Comparison of ENCODE assay signal across 1 cellular context in the genomic region with DNA sequence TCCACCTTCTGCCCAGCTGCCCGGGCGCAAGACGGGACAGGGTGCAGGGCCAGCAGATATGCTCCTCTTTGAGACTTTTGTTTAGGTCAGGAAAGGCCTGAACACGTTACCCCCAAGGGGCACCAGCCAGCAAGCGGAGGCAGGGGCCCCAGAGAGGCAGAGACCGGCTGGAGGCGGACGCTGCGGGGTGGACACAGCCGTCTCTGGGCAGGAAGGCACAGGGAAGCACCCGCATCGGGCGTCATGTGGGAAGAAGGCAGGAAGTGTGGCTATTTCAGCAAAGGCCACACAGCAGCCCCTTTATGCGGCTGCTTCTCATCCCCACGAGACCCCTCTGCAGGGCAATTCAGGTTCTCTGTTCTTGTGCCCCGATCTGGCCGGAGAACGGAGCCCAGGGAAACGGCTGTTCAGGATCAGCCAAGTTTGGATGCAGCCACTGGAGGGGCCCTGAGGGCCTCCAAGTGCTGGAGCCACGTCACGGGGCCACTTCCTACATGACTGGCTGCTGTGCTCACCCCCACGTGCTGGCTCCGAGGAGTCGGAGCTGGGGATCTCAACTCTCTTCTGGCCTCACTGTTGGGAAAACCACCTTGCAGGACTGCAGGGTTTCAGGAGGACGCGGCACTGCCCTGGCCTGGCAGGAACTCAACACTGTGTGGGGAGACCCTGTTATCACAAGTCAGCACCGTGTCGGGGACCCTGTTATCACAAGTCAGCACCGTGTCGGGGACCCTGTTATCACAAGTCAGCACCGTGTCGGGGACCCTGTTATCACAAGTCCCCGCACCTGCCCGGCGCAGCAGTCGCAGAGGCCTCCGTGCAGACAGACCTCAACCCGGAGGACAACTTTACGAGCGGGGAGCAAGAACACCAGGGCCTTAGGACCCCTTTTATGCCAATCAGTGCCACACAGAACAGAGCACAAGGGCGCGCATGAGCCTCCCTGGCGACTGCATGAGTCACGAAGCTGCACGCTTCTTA.
TF ChIP-seq lines count a peak whose summit lies in the region.

No MANE protein-coding gene starts in this region.

TF ChIP-seq in K562, 482 proteins besides CTCF, POLR2A, EP300 and RAD21 (continued from another document and continues in another):
- peak; percentile 47; the same call in 1 of the 2 replicates for TF ChIP-seq VEZF1 (CRISPR knock-in tag; IDR thresholded peaks at IDR 0.05)
- TF ChIP-seq, protein P1, sequence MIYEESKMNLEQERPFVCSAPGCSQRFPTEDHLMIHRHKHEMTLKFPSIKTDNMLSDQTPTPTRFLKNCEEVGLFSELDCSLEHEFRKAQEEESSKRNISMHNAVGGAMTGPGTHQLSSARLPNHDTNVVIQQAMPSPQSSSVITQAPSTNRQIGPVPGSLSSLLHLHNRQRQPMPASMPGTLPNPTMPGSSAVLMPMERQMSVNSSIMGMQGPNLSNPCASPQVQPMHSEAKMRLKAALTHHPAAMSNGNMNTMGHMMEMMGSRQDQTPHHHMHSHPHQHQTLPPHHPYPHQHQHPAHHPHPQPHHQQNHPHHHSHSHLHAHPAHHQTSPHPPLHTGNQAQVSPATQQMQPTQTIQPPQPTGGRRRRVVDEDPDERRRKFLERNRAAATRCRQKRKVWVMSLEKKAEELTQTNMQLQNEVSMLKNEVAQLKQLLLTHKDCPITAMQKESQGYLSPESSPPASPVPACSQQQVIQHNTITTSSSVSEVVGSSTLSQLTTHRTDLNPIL (CRISPR knock-in tag; IDR thresholded peaks at IDR 0.05): no peak
- no peak for TF ChIP-seq COPS2 (conservative IDR thresholded peaks at IDR 0.05)
- no peak for TF ChIP-seq MCM3 (IDR thresholded peaks at IDR 0.05)
- TF ChIP-seq NEUROD1 (IDR thresholded peaks at IDR 0.05; ENCODE audit: borderline replicate concordance, low read depth, low read length, partially characterized antibody): no peak
- TF ChIP-seq ZFX (CRISPR knock-in tag; IDR thresholded peaks at IDR 0.05): peak; percentile 70
- TF ChIP-seq KAT8 (IDR thresholded peaks at IDR 0.05; ENCODE audit: low read depth): no peak
- TF ChIP-seq, protein P2, sequence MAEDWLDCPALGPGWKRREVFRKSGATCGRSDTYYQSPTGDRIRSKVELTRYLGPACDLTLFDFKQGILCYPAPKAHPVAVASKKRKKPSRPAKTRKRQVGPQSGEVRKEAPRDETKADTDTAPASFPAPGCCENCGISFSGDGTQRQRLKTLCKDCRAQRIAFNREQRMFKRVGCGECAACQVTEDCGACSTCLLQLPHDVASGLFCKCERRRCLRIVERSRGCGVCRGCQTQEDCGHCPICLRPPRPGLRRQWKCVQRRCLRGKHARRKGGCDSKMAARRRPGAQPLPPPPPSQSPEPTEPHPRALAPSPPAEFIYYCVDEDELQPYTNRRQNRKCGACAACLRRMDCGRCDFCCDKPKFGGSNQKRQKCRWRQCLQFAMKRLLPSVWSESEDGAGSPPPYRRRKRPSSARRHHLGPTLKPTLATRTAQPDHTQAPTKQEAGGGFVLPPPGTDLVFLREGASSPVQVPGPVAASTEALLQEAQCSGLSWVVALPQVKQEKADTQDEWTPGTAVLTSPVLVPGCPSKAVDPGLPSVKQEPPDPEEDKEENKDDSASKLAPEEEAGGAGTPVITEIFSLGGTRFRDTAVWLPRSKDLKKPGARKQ (CRISPR knock-in tag; IDR thresholded peaks at IDR 0.05): no peak
- peak; percentile 43 to 62 for TF ChIP-seq E2F6 (IDR thresholded peaks at IDR 0.05; ENCODE audit: borderline replicate concordance in 1 of 2, extremely low read depth in 1 of 2, insufficient read depth in 1 of 2, insufficient read length in 1 of 2, low read depth in 1 of 2, low read length in 1 of 2, poor library complexity in 1 of 2, severe bottlenecking in 1 of 2)
- TF ChIP-seq ZKSCAN8 (CRISPR knock-in tag; IDR thresholded peaks at IDR 0.05): 0 out of 2 replicates have a peak, but pooled peaks have one; percentile 75
- TF ChIP-seq SMC3 (conservative IDR thresholded peaks at IDR 0.05; ENCODE audit: insufficient read depth, low read depth, low read length): no peak
- peak; percentile 91 for TF ChIP-seq FOXM1 (IDR thresholded peaks at IDR 0.05; ENCODE audit: low read depth)
- no peak for TF ChIP-seq FOXM1 (CRISPR knock-in tag; IDR thresholded peaks at IDR 0.05; ENCODE audit: low read depth)
- TF ChIP-seq ZNF583 (CRISPR knock-in tag; IDR thresholded peaks at IDR 0.05): peak; percentile 80; the same call in 1 of the 2 replicates
- peak; percentile 70 for TF ChIP-seq SMAD1 (IDR thresholded peaks at IDR 0.05; ENCODE audit: low read depth, low read length, partially characterized antibody)
- no peak for TF ChIP-seq NR2C1 (IDR thresholded peaks at IDR 0.05)
- TF ChIP-seq NR2C1 (tag; IDR thresholded peaks at IDR 0.05): peak; percentile 37; the same call in 1 of the 2 replicates
- no peak for TF ChIP-seq ID3 (CRISPR knock-in tag; IDR thresholded peaks at IDR 0.05)
- TF ChIP-seq ID3 (tag; IDR thresholded peaks at IDR 0.05): peak; percentile 95
- TF ChIP-seq PCBP1 (IDR thresholded peaks at IDR 0.05; ENCODE audit: low read depth, low read length, poor library complexity, severe bottlenecking): no peak
- TF ChIP-seq ZNF318 (IDR thresholded peaks at IDR 0.05; ENCODE audit: borderline replicate concordance in 1 of 2, low read depth in 1 of 2): no peak
- no peak for TF ChIP-seq KAT7 (CRISPR knock-in tag; IDR thresholded peaks at IDR 0.05; ENCODE audit: borderline replicate concordance)
- no peak for TF ChIP-seq TSC22D4 (tag; IDR thresholded peaks at IDR 0.05)
- TF ChIP-seq IRF9 (tag; IDR thresholded peaks at IDR 0.05): no peak
